ENCODE assay signal across 22 cellular contexts in genomic region chr4:151885123-151885522, GRCh38.
DNase-seq lines count a peak whose midpoint lies in the region; ATAC-seq, FAIRE-seq and TF ChIP-seq lines count a peak whose summit lies in the region.
"Had no signal": no experiment of that assay in that cellular context is flagged by ENCODE, and none has a peak within 500 bp of the region (broad histone marks: within the 10 kb centered on the region; RNA-seq: fewer than 3 reads in every experiment).

No MANE protein-coding gene starts in this region.

- no peak overlapping the region for H3K27ac Mint-ChIP-seq in activated T-helper 2 cell treated with anti-CD3 and anti-CD28 coated beads, Interferon-gamma antibody, Interleukin-2, Interleukin-4, amounts not matched to agents 10 μg/mL and 5 μg/mL and 100 μg/mL, durations not matched to agents 14 hours and 24 hours and 36 hours
- H3K27ac Mint-ChIP-seq: B cell; CD4-positive, alpha-beta T cell; CD8-positive, alpha-beta T cell had no signal

- CTCF ChIA-PET in K562 (lab: Yijun Ruan, JAX; ENCODE audit: low intra/inter-chr PET ratio) (no interaction called here), H1 (lab: Charles Lee; ENCODE audit: partially characterized antibody) (interaction anchor here (0.9 to 1.3 kb wide), 2 partner anchors 72 to 85 kb away, joined by 3 read pairs; no protein-coding TSS in a partner anchor)

- no peak overlapping the region for H3K4ac ChIP-seq in H1 (replicated peaks; ENCODE audit: insufficient read length, low read depth, low read length)

- no peak overlapping the region for H2BK15ac ChIP-seq in H1 (ENCODE audit: low read length)

- no peak for TF ChIP-seq CTCF in OCI-LY3 (IDR thresholded peaks at IDR 0.05; ENCODE audit: low read depth, low read length)
- TF ChIP-seq CTCF in K562 (IDR thresholded peaks at IDR 0.05 in 2 of 3, conservative IDR thresholded peaks at IDR 0.05 in 1 of 3; ENCODE audit: insufficient read depth in 2 of 3, low read depth in 1 of 3, low read length in 3 of 3) = no peak
- no peak for TF ChIP-seq CTCF in H1 (IDR thresholded peaks at IDR 0.05; ENCODE audit: control extremely low read depth in 1 of 3, insufficient read depth in 1 of 3, low read depth in 1 of 3, low read length in 3 of 3)
- no peak for TF ChIP-seq CTCF in GM10266 (IDR thresholded peaks at IDR 0.05; ENCODE audit: control insufficient read depth, insufficient read depth, low read depth, missing control alignments)

- peaks cover 3% of the 10 kb centered on the region for H3K9me3 Mint-ChIP-seq in activated T-helper 2 cell treated with anti-CD3 and anti-CD28 coated beads, Interferon-gamma antibody, Interleukin-2, Interleukin-4, amounts not matched to agents 10 μg/mL and 5 μg/mL and 100 μg/mL, durations not matched to agents 14 hours and 24 hours and 36 hours
- H3K9me3 Mint-ChIP-seq: CD4-positive, alpha-beta T cell had no signal

- no peak overlapping the region for H3K56ac ChIP-seq in H1 (replicated peaks; ENCODE audit: insufficient read length, low read depth, low read length)

- peak overlapping the region; percentile 4 for H4K91ac ChIP-seq in H1 (replicated peaks; ENCODE audit: insufficient read length, low read length)

- peak overlapping the region; percentile 9; the same call in 1 of the 2 replicates for H2AK5ac ChIP-seq in H1 (ENCODE audit: low read depth, low read length)

- peak overlapping the region; percentile 88; the same call in 1 of the 2 replicates for H2BK12ac ChIP-seq in H1 (ENCODE audit: low read depth, low read length)

- no peak overlapping the region for H2BK120ac ChIP-seq in H1 (replicated peaks; ENCODE audit: low read depth, low read length)

- intact Hi-C loops in K562 (cut with micrococcal nuclease) = no loop called here
- intact Hi-C loops in activated T-helper 2 cell treated with anti-CD3 and anti-CD28 coated beads, Interferon-gamma antibody, Interleukin-2, Interleukin-4, amounts not matched to agents 10 μg/mL and 5 μg/mL and 100 μg/mL, durations not matched to agents 14 hours and 24 hours and 36 hours (cut with micrococcal nuclease) = no loop called here

- H3K27ac ChIP-seq in OCI-LY3 (ENCODE audit: low read length) = peak overlapping the region; percentile 92
- H3K27ac ChIP-seq in K562 (ENCODE audit: extremely low read depth, low read depth, low read length) = no peak overlapping the region
- H3K27ac ChIP-seq in H1 (ENCODE audit: low read depth, low read length) = no peak overlapping the region
- H3K27ac ChIP-seq: 22Rv1; A549; BLaER1 treated with 17β-estradiol and CSF1 and Interleukin-3, amounts not matched to agents 10 nM and 100 nM; C4-2B had no signal

- H3K36me3 Mint-ChIP-seq in activated T-helper 2 cell treated with anti-CD3 and anti-CD28 coated beads, Interferon-gamma antibody, Interleukin-2, Interleukin-4, amounts not matched to agents 10 μg/mL and 5 μg/mL and 100 μg/mL, durations not matched to agents 14 hours and 24 hours and 36 hours (ENCODE audit: low read depth) = no peaks in the 10 kb centered on the region
- H3K36me3 Mint-ChIP-seq: CD8-positive, alpha-beta T cell had no signal

- H3K9me1 ChIP-seq in K562 (ENCODE audit: control insufficient read depth, insufficient read depth, low read length) = no peaks in the 10 kb centered on the region

- no peak for TF ChIP-seq RAD21 in K562 (CRISPR knock-in tag; conservative IDR thresholded peaks at IDR 0.05 in 1 of 2, IDR thresholded peaks at IDR 0.05 in 1 of 2)
- TF ChIP-seq RAD21 in H1 (IDR thresholded peaks at IDR 0.05 in 1 of 2, conservative IDR thresholded peaks at IDR 0.05 in 1 of 2; ENCODE audit: low read depth in 2 of 2, low read length in 2 of 2) = no peak

- H2AFZ ChIP-seq in OCI-LY3 (ENCODE audit: low read depth, low read length) (no peak overlapping the region), K562 (ENCODE audit: low read depth, low read length) (no peak overlapping the region), H1 (ENCODE audit: low read length) (no peak overlapping the region)

- H4K8ac ChIP-seq in H1 (ENCODE audit: extremely low read depth, insufficient read depth, low read length) = no peak overlapping the region

- ATAC-seq in K562 = no peak
- no peak for ATAC-seq in HG03457 (IDR thresholded peaks at IDR 0.05; ENCODE audit: unreplicated experiment)
- ATAC-seq: A549; CD8-positive, alpha-beta T cell; GM12878 had no signal

- H3K4me2 ChIP-seq in OCI-LY3 (ENCODE audit: low read length) (peak overlapping the region; percentile 70), K562 (ENCODE audit: insufficient read depth, low read length) (no peak overlapping the region), H1 (ENCODE audit: insufficient read depth in 1 of 2, low read depth in 2 of 2, low read length in 2 of 2) (no peak overlapping the region)
- H3K4me2 ChIP-seq: A549; BLaER1 treated with 17β-estradiol and CSF1 and Interleukin-3, amounts not matched to agents 10 nM and 100 nM had no signal

- H3K79me2 ChIP-seq in OCI-LY3 (ENCODE audit: low read length) = no peaks in the 10 kb centered on the region
- H3K79me2 ChIP-seq in K562 (ENCODE audit: control insufficient read depth, insufficient read depth, low read length) = no peaks in the 10 kb centered on the region
- H3K79me2 ChIP-seq in H1 (ENCODE audit: control insufficient read depth in 1 of 2, insufficient read depth in 2 of 2, low read length in 2 of 2) = no peaks in the 10 kb centered on the region

- in situ Hi-C loops in K562 (cut with MboI) = no loop called here

- 0% methylated on average over 5 of the region's 5 CpGs for WGBS in K562 (ENCODE audit: insufficient coverage, low coverage, missing lambda C conversion rate)
- WGBS in H1 (ENCODE audit: extremely low coverage in 1 of 2, insufficient coverage in 1 of 2, insufficient read length in 1 of 2, insufficient replicate concordance in 2 of 2, low coverage in 1 of 2, low lambda C conversion rate in 2 of 2, missing lambda C conversion rate in 1 of 2), 2 experiments = 93% methylated on average over 5 of the region's 5 CpGs; no CpG with 5 or more reads in 1 of the 2 experiments

- DNase-seq in GM12891 (ENCODE audit: insufficient read length, low spot score) = no peak
- no peak for DNase-seq in K562 (ENCODE audit: extremely low read depth in 1 of 4, low spot score in 3 of 4)
- no peak for DNase-seq in H1 (ENCODE audit: low read depth in 1 of 2, low spot score in 2 of 2)
- DNase-seq in GM10266 (ENCODE audit: extremely low spot score) = no peak
- DNase-seq in activated T-helper 2 cell treated with anti-CD3 and anti-CD28 coated beads, Interferon-gamma antibody, Interleukin-2, Interleukin-4, amounts not matched to agents 10 μg/mL and 5 μg/mL and 100 μg/mL, durations not matched to agents 14 hours and 24 hours and 36 hours (ENCODE audit: low spot score) = no peak
- DNase-seq: AML-193; Caco-2; Calu3; CD4-positive, alpha-beta T cell; CD8-positive, alpha-beta T cell; DMS79 treated with DMSO at 0.1 percent for 48 hours; GF-D8 had no signal

- no peaks in the 10 kb centered on the region for H3K23me2 ChIP-seq in H1 (ENCODE audit: low read depth, low read length)

- TF ChIP-seq POLR2A in GM12891 (IDR thresholded peaks at IDR 0.05; ENCODE audit: low read depth, low read length) (no peak), K562 (conservative IDR thresholded peaks at IDR 0.05) (no peak), H1 (IDR thresholded peaks at IDR 0.05; ENCODE audit: control extremely low read depth in 1 of 2, low read depth in 2 of 2, low read length in 2 of 2) (no peak)

- POLR2A ChIA-PET in K562 (lab: Yijun Ruan, JAX) = no interaction called here
- POLR2A ChIA-PET in H1 (lab: Charles Lee; ENCODE audit: partially characterized antibody) = interaction anchor here (1.6 kb wide), 1 partner anchor 14 kb away, joined by 3 read pairs; no protein-coding TSS in a partner anchor

- H3K4me1 Mint-ChIP-seq in activated T-helper 2 cell treated with anti-CD3 and anti-CD28 coated beads, Interferon-gamma antibody, Interleukin-2, Interleukin-4, amounts not matched to agents 10 μg/mL and 5 μg/mL and 100 μg/mL, durations not matched to agents 14 hours and 24 hours and 36 hours (ENCODE audit: low read depth) = peaks cover 36% of the 10 kb centered on the region

- no peaks in the 10 kb centered on the region for H3K79me1 ChIP-seq in H1 (ENCODE audit: low read depth, low read length)

- no peak overlapping the region for H3K23ac ChIP-seq in H1 (ENCODE audit: insufficient read length)

- no peaks in the 10 kb centered on the region for H3K27me3 Mint-ChIP-seq in activated T-helper 2 cell treated with anti-CD3 and anti-CD28 coated beads, Interferon-gamma antibody, Interleukin-2, Interleukin-4, amounts not matched to agents 10 μg/mL and 5 μg/mL and 100 μg/mL, durations not matched to agents 14 hours and 24 hours and 36 hours (ENCODE audit: low read depth)
- H3K27me3 Mint-ChIP-seq: B cell; CD4-positive, alpha-beta T cell had no signal

- H3K18ac ChIP-seq in H1 (ENCODE audit: extremely low read depth, low read length) = 0 out of 2 replicates have a peak overlapping the region, but pooled peaks have one; percentile 14

- peaks cover 5% of the 10 kb centered on the region for H3K9me3 ChIP-seq in OCI-LY3 (ENCODE audit: insufficient read depth, low read length)
- H3K9me3 ChIP-seq in K562 (replicated peaks; ENCODE audit: control insufficient read depth, insufficient read depth, low read depth, low read length) = no peaks in the 10 kb centered on the region
- no peaks in the 10 kb centered on the region; a peak in 2 of 4 replicates for H3K9me3 ChIP-seq in H1 (ENCODE audit: insufficient read depth in 2 of 2, low read depth in 1 of 2, low read length in 1 of 2)
- H3K9me3 ChIP-seq: A549, Caco-2 had no signal

- peak overlapping the region; percentile 76; the same call in 1 of the 2 replicates for H3K9ac ChIP-seq in OCI-LY3 (ENCODE audit: low read length)
- no peak overlapping the region for H3K9ac ChIP-seq in K562 (ENCODE audit: insufficient read depth in 1 of 2, low read depth in 2 of 2, low read length in 2 of 2)
- H3K9ac ChIP-seq in H1 (replicated peaks in 1 of 4; ENCODE audit: extremely low read depth in 1 of 4, low read depth in 3 of 4, low read length in 3 of 4) = no peak overlapping the region
- H3K9ac ChIP-seq: BLaER1 treated with 17β-estradiol and CSF1 and Interleukin-3, amounts not matched to agents 10 nM and 100 nM had no signal

- H2BK5ac ChIP-seq in H1 (ENCODE audit: low read depth, low read length) = 0 out of 2 replicates have a peak overlapping the region, but pooled peaks have one; percentile 27

- H2BK20ac ChIP-seq in H1 (ENCODE audit: low read length) = peak overlapping the region; percentile 96

- no TSS peak for BruUV-seq in K562 (replicated peaks; lab: Mats Ljungman, UMichigan)

- H3K27me3 ChIP-seq in OCI-LY3 (ENCODE audit: low read depth, low read length) = no peaks in the 10 kb centered on the region
- H3K27me3 ChIP-seq in K562 (ENCODE audit: control insufficient read depth in 2 of 2, insufficient read depth in 2 of 2, low read length in 2 of 2) = peaks cover 0 to 12% of the 10 kb centered on the region in 2 experiments; a peak in 2 of 5 replicates
- H3K27me3 ChIP-seq in H1 (replicated peaks in 1 of 4; ENCODE audit: control insufficient read depth in 3 of 4, extremely low read depth in 1 of 4, insufficient read depth in 3 of 4, low read length in 3 of 4) = no peaks in the 10 kb centered on the region
- H3K27me3 ChIP-seq: BLaER1 treated with 17β-estradiol and CSF1 and Interleukin-3, amounts not matched to agents 10 nM and 100 nM had no signal

- H4K5ac ChIP-seq in H1 (ENCODE audit: insufficient read length, low read depth, low read length) = no peak overlapping the region

- H3K4me3 Mint-ChIP-seq in activated T-helper 2 cell treated with anti-CD3 and anti-CD28 coated beads, Interferon-gamma antibody, Interleukin-2, Interleukin-4, amounts not matched to agents 10 μg/mL and 5 μg/mL and 100 μg/mL, durations not matched to agents 14 hours and 24 hours and 36 hours (ENCODE audit: low read depth) = no peak overlapping the region
- H3K4me3 Mint-ChIP-seq: B cell; CD4-positive, alpha-beta T cell; CD8-positive, alpha-beta T cell had no signal

- no peak overlapping the region for H3K4me3 ChIP-seq in OCI-LY3 (ENCODE audit: low read length)
- no peak overlapping the region for H3K4me3 ChIP-seq in K562
- H3K4me3 ChIP-seq in H1 (ENCODE audit: extremely low read depth in 1 of 4, insufficient read depth in 2 of 4, low read depth in 3 of 4, low read length in 4 of 4) = no peak overlapping the region
- H3K4me3 ChIP-seq: A549; BLaER1 treated with 17β-estradiol and CSF1 and Interleukin-3, amounts not matched to agents 10 nM and 100 nM; GM12878 had no signal

- H3K14ac ChIP-seq in H1 (ENCODE audit: insufficient read length) = no peak overlapping the region

- H3K4me1 ChIP-seq in OCI-LY3 (ENCODE audit: low read length) (peaks cover 97% of the 10 kb centered on the region), K562 (replicated peaks in 1 of 2; ENCODE audit: control insufficient read depth in 2 of 2, insufficient read depth in 2 of 2, low read length in 2 of 2) (no peaks in the 10 kb centered on the region), H1 (replicated peaks in 1 of 4; ENCODE audit: control insufficient read depth in 3 of 4, insufficient read depth in 4 of 4, low read length in 3 of 4) (peaks cover 0 to 14% (median 5%) of the 10 kb centered on the region in 4 experiments; a peak in 3 of 7 replicates)
- H3K4me1 ChIP-seq: A549, Caco-2 had no signal

- TF ChIP-seq EP300 in K562 (IDR thresholded peaks at IDR 0.05; ENCODE audit: low read length) (no peak), H1 (IDR thresholded peaks at IDR 0.05; ENCODE audit: borderline replicate concordance in 1 of 2, low read depth in 2 of 2, low read length in 2 of 2) (no peak)

- H4K20me1 ChIP-seq in OCI-LY3 (ENCODE audit: insufficient read depth, low read length) (no peaks in the 10 kb centered on the region), K562 (replicated peaks; ENCODE audit: control insufficient read depth, insufficient read depth, low read length) (no peaks in the 10 kb centered on the region), H1 (replicated peaks in 1 of 2; ENCODE audit: control insufficient read depth in 1 of 2, insufficient read depth in 2 of 2, low read length in 2 of 2) (no peaks in the 10 kb centered on the region)
- H4K20me1 ChIP-seq: BLaER1 treated with 17β-estradiol and CSF1 and Interleukin-3, amounts not matched to agents 10 nM and 100 nM had no signal

- FAIRE-seq in GM12891 (lab: Jason Lieb, UNC) (peak; percentile 69), K562 (lab: Jason Lieb, UNC) (no peak), H1 (lab: Jason Lieb, UNC) (no peak)
- FAIRE-seq: A549, D721Med, G401.6, GM12878 had no signal

- H3K36me3 ChIP-seq in OCI-LY3 (replicated peaks; ENCODE audit: low read depth, low read length) (peaks cover 17% of the 10 kb centered on the region), K562 (ENCODE audit: control insufficient read depth, insufficient read depth, low read length) (no peaks in the 10 kb centered on the region), H1 (ENCODE audit: control insufficient read depth in 2 of 4, insufficient read depth in 4 of 4, low read length in 3 of 4) (no peaks in the 10 kb centered on the region)
- H3K36me3 ChIP-seq: BLaER1 treated with 17β-estradiol and CSF1 and Interleukin-3, amounts not matched to agents 10 nM and 100 nM had no signal
